In the genomic region with DNA sequence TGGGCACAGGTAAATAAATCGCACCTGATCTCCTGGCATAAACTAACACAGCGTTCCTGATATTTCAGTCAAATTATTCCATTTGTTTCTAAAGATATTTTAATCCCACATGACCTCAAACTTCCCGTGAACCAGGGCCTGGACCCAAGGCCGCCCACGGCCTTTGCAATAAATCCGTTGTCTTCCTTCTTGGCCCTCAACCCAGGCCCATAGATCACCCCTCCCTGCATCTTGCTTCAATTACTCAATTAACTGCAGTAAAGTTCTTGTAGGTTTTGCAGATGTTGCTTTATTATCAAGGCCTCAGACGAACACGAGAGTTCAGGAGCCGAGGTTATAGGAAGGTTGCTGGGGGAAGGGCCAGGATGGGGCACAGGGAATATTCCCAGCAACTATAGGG, we compare ENCODE assay signal across 5 cellular contexts.
"Had no signal": no experiment of that assay in that cellular context is flagged by ENCODE, and none has a peak within 500 bp of the region (broad histone marks: within the 10 kb centered on the region; RNA-seq: fewer than 3 reads in every experiment).

No MANE protein-coding gene starts in this region.

- H3K4me3 Mint-ChIP-seq: GM23338, H9 had no signal

- H3K9me3 Mint-ChIP-seq: GM23338, H9 had no signal

- H3K4me1 Mint-ChIP-seq: GM23338, H9 had no signal

- H2AFZ ChIP-seq: GM23338 had no signal

- H3K4me2 ChIP-seq: GM23338 had no signal

- H3K27ac Mint-ChIP-seq: GM23338 had no signal

- ATAC-seq: GM23338, K562 had no signal

- H3K4me3 ChIP-seq: GM23338, K562 had no signal

- DNase-seq: H9, HCEC 1CT, IMR-90 had no signal
